9 cellular contexts compared by ENCODE assay signal in genomic region chr11:82494988-82495432, GRCh38.
A peak's percentile ranks its signal among the peaks of the same experiment; 100 is the strongest.
DNase-seq lines count a peak whose midpoint lies in the region; ATAC-seq and TF ChIP-seq lines count a peak whose summit lies in the region.
"Had no signal": no experiment of that assay in that cellular context is flagged by ENCODE, and none has a peak within 500 bp of the region (broad histone marks: within the 10 kb centered on the region; RNA-seq: fewer than 3 reads in every experiment).

No MANE protein-coding gene starts in this region.

- peaks cover 21% of the 10 kb centered on the region for H3K9me3 Mint-ChIP-seq in osteocyte (ENCODE audit: unreplicated experiment)
- H3K9me3 Mint-ChIP-seq in stimulated activated naive CD8-positive, alpha-beta T cell treated with anti-CD3 and anti-CD28 coated beads, Interleukin-15, amount 100 ng/mL, for 72 hours: peaks cover 0 to 13% of the 10 kb centered on the region in 2 donors

- no peaks in the 10 kb centered on the region for H3F3A ChIP-seq in SK-N-SH (replicated peaks; ENCODE audit: insufficient read depth)

- TF ChIP-seq EP300 in SK-N-SH (IDR thresholded peaks at IDR 0.05; ENCODE audit: borderline replicate concordance in 1 of 2, low read depth in 1 of 2, low read length in 1 of 2): no peak

- no peaks in the 10 kb centered on the region for H3K79me2 ChIP-seq in SK-N-SH (ENCODE audit: insufficient read depth)

- H3K36me3 Mint-ChIP-seq in osteocyte (ENCODE audit: unreplicated experiment): no peaks in the 10 kb centered on the region

- no peaks in the 10 kb centered on the region for H4K20me1 ChIP-seq in SK-N-SH (ENCODE audit: insufficient read depth)

- POLR2A ChIA-PET in SK-N-SH (lab: Yijun Ruan, JAX): no interaction called here

- no peak overlapping the region for H2AFZ ChIP-seq in SK-N-SH (ENCODE audit: low read depth)

- no peak overlapping the region for H3K4me3 ChIP-seq in SK-N-SH (ENCODE audit: low read depth in 2 of 2, low read length in 1 of 2)

- no peaks in the 10 kb centered on the region for H3K9me3 ChIP-seq in SK-N-SH

- ATAC-seq in GM19395 (IDR thresholded peaks at IDR 0.05; ENCODE audit: unreplicated experiment): peak; percentile 78
- ATAC-seq in HG03457 (IDR thresholded peaks at IDR 0.05; ENCODE audit: unreplicated experiment): peak; percentile 69
- no peak for ATAC-seq in Right ventricle myocardium superior (ENCODE audit: poor library complexity)
- ATAC-seq in stimulated activated naive CD8-positive, alpha-beta T cell treated with anti-CD3 and anti-CD28 coated beads, Interleukin-15, amount 100 ng/mL, for 72 hours: no peak

- peak; percentile 48 for TF ChIP-seq CTCF in SK-N-SH (IDR thresholded peaks at IDR 0.05)
- peak; percentile 10 for TF ChIP-seq CTCF in osteocyte (IDR thresholded peaks at IDR 0.05)
- TF ChIP-seq CTCF in GM10266 (IDR thresholded peaks at IDR 0.05; ENCODE audit: control insufficient read depth, insufficient read depth, low read depth, missing control alignments): no peak

- H3K4me3 Mint-ChIP-seq in osteocyte (ENCODE audit: unreplicated experiment): no peak overlapping the region
- H3K4me3 Mint-ChIP-seq in stimulated activated naive CD8-positive, alpha-beta T cell treated with anti-CD3 and anti-CD28 coated beads, Interleukin-15, amount 100 ng/mL, for 72 hours: no peak overlapping the region

- no peaks in the 10 kb centered on the region for H3K27me3 ChIP-seq in SK-N-SH (ENCODE audit: insufficient read depth)

- H3K4me1 ChIP-seq in SK-N-SH (ENCODE audit: control insufficient read depth in 1 of 2, insufficient read depth in 2 of 2, low read depth in 1 of 2, low read length in 1 of 2): no peaks in the 10 kb centered on the region

- CTCF ChIA-PET in SK-N-SH (lab: Yijun Ruan, JAX): interaction anchor here (0.6 to 2.0 kb wide), 4 partner anchors 10 to 201 kb away, joined by 3 to 13 read pairs (median 4); no protein-coding TSS in a partner anchor

- TF ChIP-seq RAD21 in SK-N-SH (IDR thresholded peaks at IDR 0.05; ENCODE audit: low read length): peak; percentile 33

- no peaks in the 10 kb centered on the region for H3K4me1 Mint-ChIP-seq in osteocyte (ENCODE audit: unreplicated experiment)
- H3K4me1 Mint-ChIP-seq in stimulated activated naive CD8-positive, alpha-beta T cell treated with anti-CD3 and anti-CD28 coated beads, Interleukin-15, amount 100 ng/mL, for 72 hours: no peaks in the 10 kb centered on the region

- H3K9me2 ChIP-seq in SK-N-SH: no peaks in the 10 kb centered on the region

- intact Hi-C loops in Right ventricle myocardium superior (cut with DNase I): no loop called here

- H3K36me3 ChIP-seq in SK-N-SH (replicated peaks in 1 of 2; ENCODE audit: control insufficient read depth in 1 of 2, insufficient read depth in 2 of 2, low read length in 1 of 2): no peaks in the 10 kb centered on the region

- no peak overlapping the region for H3K27ac ChIP-seq in SK-N-SH (ENCODE audit: low read depth in 2 of 2, low read length in 1 of 2)

- no peak overlapping the region for H3K4me2 ChIP-seq in SK-N-SH

- H3K27ac Mint-ChIP-seq in osteocyte (ENCODE audit: unreplicated experiment): no peak overlapping the region
- no peak overlapping the region for H3K27ac Mint-ChIP-seq in stimulated activated naive CD8-positive, alpha-beta T cell treated with anti-CD3 and anti-CD28 coated beads, Interleukin-15, amount 100 ng/mL, for 72 hours

- DNase-seq in SK-N-SH: peak; percentile 22
- no peak for DNase-seq in osteocyte (ENCODE audit: extremely low spot score, unreplicated experiment)
- DNase-seq in Right ventricle myocardium superior: no peak
- DNase-seq in GM10266 (ENCODE audit: extremely low spot score): no peak
- no peak for DNase-seq in NCI-H1048 (lab: John Stamatoyannopoulos, UW)
- no peak for DNase-seq in stimulated activated naive CD8-positive, alpha-beta T cell treated with anti-CD3 and anti-CD28 coated beads, Interleukin-15, amount 100 ng/mL, for 72 hours
- DNase-seq: stimulated activated CD4-positive, alpha-beta T cell treated with anti-CD3 and anti-CD28 coated beads, Interleukin-2, amount 100 ng/mL, for 48 hours had no signal

- WGBS in SK-N-SH (ENCODE audit: low lambda C conversion rate): 23% methylated on average over 3 of the region's 3 CpGs

- no peaks in the 10 kb centered on the region for H3K27me3 Mint-ChIP-seq in osteocyte (ENCODE audit: unreplicated experiment)
- H3K27me3 Mint-ChIP-seq in stimulated activated naive CD8-positive, alpha-beta T cell treated with anti-CD3 and anti-CD28 coated beads, Interleukin-15, amount 100 ng/mL, for 72 hours: no peaks in the 10 kb centered on the region

- no peak overlapping the region for H3K9ac ChIP-seq in SK-N-SH

TF ChIP-seq in SK-N-SH, 30 proteins besides CTCF, POLR2A, EP300 and RAD21:
- TF ChIP-seq SMC3 (IDR thresholded peaks at IDR 0.05; ENCODE audit: low read depth, low read length): no peak
- TF ChIP-seq RFX5 (IDR thresholded peaks at IDR 0.05; ENCODE audit: low read length): no peak
- TF ChIP-seq POLR2AphosphoS5 (IDR thresholded peaks at IDR 0.05; ENCODE audit: low read depth, low read length): no peak

Comparison
In these comparisons a context has a peak if more than half of its experiments do, and no peak if none do; other contexts are left out.
1. ATAC-seq: peak in GM19395 (single experiment) and HG03457 (single experiment); none in Right ventricle myocardium superior (single experiment) and stimulated activated naive CD8-positive, alpha-beta T cell treated with anti-CD3 and anti-CD28 coated beads, Interleukin-15, amount 100 ng/mL, for 72 hours (single experiment).